1 cellular context compared by ENCODE assay signal in the genomic region with DNA sequence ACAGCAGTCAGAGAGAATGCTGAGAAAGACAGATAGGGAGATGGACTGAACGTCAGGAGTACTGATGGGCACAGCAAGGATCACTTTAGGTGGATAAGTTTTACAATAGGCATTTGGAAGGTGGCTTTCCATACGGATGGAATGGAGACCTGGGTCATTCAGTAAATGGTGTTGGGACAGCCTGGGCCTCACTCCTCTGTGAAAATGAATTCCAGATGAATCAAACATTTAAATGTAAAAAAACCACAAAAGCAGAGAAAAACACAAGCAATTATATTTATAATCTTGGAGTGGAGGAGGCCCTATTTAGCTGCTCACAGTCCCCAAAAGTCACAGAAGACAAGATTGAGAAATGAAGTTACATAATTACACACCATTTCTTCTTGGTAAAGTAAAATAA.
TF ChIP-seq lines count a peak whose summit lies in the region.

No MANE protein-coding gene starts in this region.

TF ChIP-seq in endothelial cell of umbilical vein, 7 proteins besides CTCF, POLR2A, EP300 and RAD21 (continued from another document):
- TF ChIP-seq POLR2AphosphoS5 (IDR thresholded peaks at IDR 0.05; ENCODE audit: insufficient read depth, low read depth, low read length): no peak
- no peak for TF ChIP-seq EZH2 (IDR thresholded peaks at IDR 0.05; ENCODE audit: borderline replicate concordance, low read depth, low read length, severe bottlenecking)
- no peak for TF ChIP-seq MYC (IDR thresholded peaks at IDR 0.05; ENCODE audit: low read depth, low read length)
- TF ChIP-seq JUN (IDR thresholded peaks at IDR 0.05; ENCODE audit: borderline replicate concordance, insufficient read depth, insufficient read length, low read depth): no peak
- TF ChIP-seq FOS (IDR thresholded peaks at IDR 0.05; ENCODE audit: borderline replicate concordance, insufficient read depth, low read length): no peak
TF ChIP-seq in endothelial cell of umbilical vein: peak in this region for 0.
